Comparison of ENCODE assay signal across 1 cellular context in genomic region chr17:57874058-57874419, GRCh38.
TF ChIP-seq lines count a peak whose summit lies in the region.

No MANE protein-coding gene starts in this region.

TF ChIP-seq in SK-N-SH, 30 proteins besides CTCF, POLR2A, EP300 and RAD21:
- no peak for TF ChIP-seq USF2 (IDR thresholded peaks at IDR 0.05; ENCODE audit: borderline replicate concordance, low read depth, low read length)
- no peak for TF ChIP-seq SMC3 (IDR thresholded peaks at IDR 0.05; ENCODE audit: low read depth, low read length)
- TF ChIP-seq POLR2AphosphoS5 (IDR thresholded peaks at IDR 0.05; ENCODE audit: low read depth, low read length) = no peak
- TF ChIP-seq FOXJ3 (CRISPR knock-in tag; IDR thresholded peaks at IDR 0.05) = no peak
- no peak for TF ChIP-seq TEAD4 (IDR thresholded peaks at IDR 0.05; ENCODE audit: borderline replicate concordance, insufficient read depth)
- TF ChIP-seq MEF2A (IDR thresholded peaks at IDR 0.05; ENCODE audit: borderline replicate concordance, low read depth) = no peak
- no peak for TF ChIP-seq FOXM1 (IDR thresholded peaks at IDR 0.05; ENCODE audit: low read depth)
- TF ChIP-seq JUND (IDR thresholded peaks at IDR 0.05) = no peak
- no peak for TF ChIP-seq TAF1 (IDR thresholded peaks at IDR 0.05; ENCODE audit: borderline replicate concordance, low read depth, low read length)
- no peak for TF ChIP-seq RXRA (IDR thresholded peaks at IDR 0.05; ENCODE audit: borderline replicate concordance, low read depth)
- TF ChIP-seq PBX3 (IDR thresholded peaks at IDR 0.05) = no peak
- TF ChIP-seq FOSL2 (IDR thresholded peaks at IDR 0.05; ENCODE audit: borderline replicate concordance, low read depth) = no peak
- no peak for TF ChIP-seq REST (IDR thresholded peaks at IDR 0.05; ENCODE audit: low read depth, low read length)
- no peak for TF ChIP-seq MAX (IDR thresholded peaks at IDR 0.05; ENCODE audit: low read depth)
